In genomic region chr11:10307411-10308207, GRCh38 we compare ENCODE assay signal across 8 cellular contexts. TPM values are rescaled to one million over a fixed set of nuclear protein-coding genes. Genes with fewer than 3 reads are reported as not detected.
DNase-seq lines count a peak whose midpoint lies in the region; ATAC-seq and TF ChIP-seq lines count a peak whose summit lies in the region.

No MANE protein-coding gene starts in this region.

- peaks cover 10% of the 10 kb centered on the region for H3K36me3 ChIP-seq in HUES64 (ENCODE audit: insufficient read depth, low read length)
- H3K36me3 ChIP-seq in SJSA1, result 0 out of 2 replicates have a peak, but pooled peaks cover 3% of the 10 kb centered on the region
- H3K36me3 ChIP-seq in testis (ENCODE audit: low read depth, missing control alignments), result no peaks in the 10 kb centered on the region

- H3K4me1 ChIP-seq in HUES64 (ENCODE audit: insufficient read depth, low read length), result peaks cover 25% of the 10 kb centered on the region
- H3K4me1 ChIP-seq in SJSA1 (replicated peaks), result peaks cover 53% of the 10 kb centered on the region
- peaks cover 54% of the 10 kb centered on the region for H3K4me1 ChIP-seq in testis

- peak overlapping the region; percentile 78 for H3K9ac ChIP-seq in HUES64 (ENCODE audit: low read depth, low read length)

- peak; percentile 55 for ATAC-seq in GM21447 (IDR thresholded peaks at IDR 0.05; ENCODE audit: unreplicated experiment)

- 0 out of 2 replicates have a peak, but pooled peaks cover 3% of the 10 kb centered on the region for H3K9me3 ChIP-seq in HUES64 (ENCODE audit: insufficient read depth, low read depth, low read length)
- H3K9me3 ChIP-seq in SJSA1 (replicated peaks), result no peaks in the 10 kb centered on the region
- H3K9me3 ChIP-seq in testis, result no peaks in the 10 kb centered on the region

- H3K27ac ChIP-seq in HUES64 (ENCODE audit: low read depth, low read length) (peak overlapping the region; percentile 89), SJSA1 (peak overlapping the region; percentile 82), testis (peak overlapping the region; percentile 59 to 71)

- TF ChIP-seq POLR2A in testis (IDR thresholded peaks at IDR 0.05), result no peak

- H3K27me3 ChIP-seq in HUES64 (ENCODE audit: insufficient read depth, low read length) (peaks cover 36% of the 10 kb centered on the region), SJSA1 (replicated peaks) (no peaks in the 10 kb centered on the region), testis (no peaks in the 10 kb centered on the region)

- DNase-seq in DMS53 (lab: John Stamatoyannopoulos, UW), result peak; percentile 98
- DNase-seq in SJSA1 (ENCODE audit: low read depth in 1 of 2, low spot score in 2 of 2), result peak; percentile 93 to 95
- peak; percentile 88 for DNase-seq in activated naive CD4-positive, alpha-beta T cell treated with Interleukin-2 at 50 U/mL for 16 hours
- DNase-seq in germinal center (ENCODE audit: low spot score), result peak; percentile 81
- DNase-seq in occipital lobe (lab: John Stamatoyannopoulos, UW), result peak; percentile 53
- peak; percentile 91 for DNase-seq in testis

- WGBS in HUES64, result under 1% methylated on average over 61 of the region's 61 CpGs
- 9 to 10% methylated on average over 20 to 61 of the region's 61 CpGs for WGBS in testis, 2 donors

- intact Hi-C loops in testis (cut with DNase I; ENCODE audit: low total_unique reads), result loop anchor here (5.0 kb wide), 1 partner anchor 550 kb away; no protein-coding TSS in a partner anchor

- H3K4me3 ChIP-seq in HUES64 (ENCODE audit: low read length) (peak overlapping the region; percentile 85), SJSA1 (peak overlapping the region; percentile 28), testis (peak overlapping the region; percentile 46 to 66)

- peak; percentile 96 to 98 (median 98) for TF ChIP-seq CTCF in testis (IDR thresholded peaks at IDR 0.05)

RNA-seq across cellular contexts. Expression of gene ADM, which starts 2.7 kb away (rescaled TPM):
- 69.4 TPM for polyA plus RNA-seq in HUES64 (2013, experiment 1 of 2)
- polyA plus RNA-seq in HUES64 (2013, experiment 2 of 2), result 45.3 TPM
- total RNA-seq in SJSA1 (2014; rRNA removed; shearing (Covaris generic)), result 6.2 and 9.2 TPM in 2 replicates
- total RNA-seq in occipital lobe (14.7 TPM), testis (10 to 100 TPM in 1 of 2 donors, 1 to 10 TPM in 1; 3.5 to 13.1 TPM)
- polyA plus RNA-seq in testis (ENCODE audit: insufficient read depth, low read depth, low replicate concordance), result 3.7 TPM

RNA-seq across cellular contexts. Expression of gene SBF2, which starts 13.6 kb away (rescaled TPM):
- 17.3 TPM for polyA plus RNA-seq in HUES64 (2013, experiment 1 of 2)
- 19.6 TPM for polyA plus RNA-seq in HUES64 (2013, experiment 2 of 2)
- 19.9 and 29.7 TPM in 2 replicates for total RNA-seq in SJSA1 (2014; rRNA removed; shearing (Covaris generic))
- total RNA-seq in occipital lobe, result 132 TPM
- 10 to 100 TPM; 48.7 to 52.8 TPM for total RNA-seq in testis
- 27.8 TPM for polyA plus RNA-seq in testis (ENCODE audit: insufficient read depth, low read depth, low replicate concordance)

Comparison
In these comparisons a context has a peak if more than half of its experiments do, and no peak if none do; other contexts are left out.
1. Peak in every context shown above with its lines: DNase-seq, ATAC-seq, H3K4me3 ChIP-seq and H3K27ac ChIP-seq.
2. H3K4me3 ChIP-seq: peak in every context shown above with its lines; median percentile 85 in HUES64; 56 in testis; 28 in SJSA1.